Comparison of ENCODE assay signal across 26 cellular contexts in the genomic region with DNA sequence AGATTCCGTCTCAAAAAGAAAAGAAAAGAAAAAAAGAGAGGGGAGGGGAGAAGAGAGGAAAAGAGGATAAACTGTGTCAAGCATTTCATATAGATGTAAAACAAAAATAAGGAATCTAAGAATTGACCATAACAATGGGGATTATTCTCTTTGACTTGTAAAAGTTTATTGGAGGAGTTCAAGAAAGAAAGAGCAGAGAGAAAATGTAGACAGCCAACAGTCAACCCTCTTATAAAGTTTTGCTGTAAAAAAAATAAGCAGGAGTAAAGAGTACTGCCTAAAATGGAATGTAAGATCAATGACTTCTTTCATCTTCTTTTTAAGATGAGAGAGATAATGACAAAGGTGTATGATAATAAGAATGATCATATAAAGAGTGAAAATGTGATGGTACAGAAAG.
"Had no signal": no experiment of that assay in that cellular context is flagged by ENCODE, and none has a peak within 500 bp of the region (broad histone marks: within the 10 kb centered on the region; RNA-seq: fewer than 3 reads in every experiment).

No MANE protein-coding gene starts in this region.

- DNase-seq: activated CD4-positive, alpha-beta memory T cell treated with anti-CD3 and anti-CD28 coated beads for 36 hours; activated CD4-positive, alpha-beta T cell treated with anti-CD3 and anti-CD28 coated beads for 36 hours; activated CD4-positive, alpha-beta T cell treated with anti-CD3 and anti-CD28 coated beads, Interleukin-2, amount 10 ng/mL, durations not matched to agents 24 days and 14 days; activated CD4-positive, CD25-positive, alpha-beta regulatory T cell; activated CD4-positive, CD25-positive, alpha-beta regulatory T cell treated with anti-CD3 and anti-CD28 coated beads, Interleukin-2, amount 50 U/mL, for 72 hours; activated CD8-positive, alpha-beta memory T cell treated with anti-CD3 and anti-CD28 coated beads, Interleukin-2, amount 10 ng/mL, durations not matched to agents 7 days and 5 days; activated CD8-positive, alpha-beta memory T cell treated with anti-CD3 and anti-CD28 coated beads, Interleukin-2, amount 50 U/mL, for 4 hours; activated CD8-positive, alpha-beta T cell treated with anti-CD3 and anti-CD28 coated beads, Interleukin-2, amount 10 ng/mL, durations not matched to agents 7 days and 5 days; activated effector memory CD4-positive, alpha-beta T cell treated with Interleukin-2 at 50 U/mL for 16 hours; activated gamma-delta T cell treated with Interleukin-2 at 50 U/mL for 16 hours; activated naive CD4-positive, alpha-beta T cell treated with Interleukin-2 at 50 U/mL for 16 hours; activated naive CD8-positive, alpha-beta T cell treated with anti-CD3 and anti-CD28 coated beads, Interleukin-2, amount 10 ng/mL, durations not matched to agents 7 days and 5 days; activated T-cell treated with anti-CD3 and anti-CD28 coated beads, Interleukin-2, amount 50 U/mL, for 1 hour; central memory CD4-positive, alpha-beta T cell; cortex of kidney; dermis blood vessel endothelial cell; effector CD4-positive, alpha-beta T cell; effector memory CD8-positive, alpha-beta T cell; erythroblast; foreskin keratinocyte; gastrocnemius medialis; glutamatergic neuron; heart left ventricle had no signal

- H3K27ac Mint-ChIP-seq: activated CD4-positive, alpha-beta memory T cell treated with anti-CD3 and anti-CD28 coated beads for 36 hours; activated CD4-positive, alpha-beta T cell treated with anti-CD3 and anti-CD28 coated beads for 36 hours; activated CD4-positive, alpha-beta T cell treated with anti-CD3 and anti-CD28 coated beads, Interleukin-2, amount 10 ng/mL, durations not matched to agents 24 days and 14 days; activated CD8-positive, alpha-beta memory T cell treated with anti-CD3 and anti-CD28 coated beads, Interleukin-2, amount 10 ng/mL, durations not matched to agents 7 days and 5 days; activated CD8-positive, alpha-beta T cell treated with anti-CD3 and anti-CD28 coated beads, Interleukin-2, amount 10 ng/mL, durations not matched to agents 7 days and 5 days; activated naive CD8-positive, alpha-beta T cell treated with anti-CD3 and anti-CD28 coated beads, Interleukin-2, amount 10 ng/mL, durations not matched to agents 7 days and 5 days; activated T-helper 17 cell treated with anti-CD3 and anti-CD28 coated beads, Interleukin-2, amount 50 U/mL, for 72 hours; brain had no signal

- H3K4me3 Mint-ChIP-seq: activated CD4-positive, alpha-beta memory T cell treated with anti-CD3 and anti-CD28 coated beads for 36 hours; activated CD4-positive, alpha-beta T cell treated with anti-CD3 and anti-CD28 coated beads for 36 hours; activated CD4-positive, alpha-beta T cell treated with anti-CD3 and anti-CD28 coated beads, Interleukin-2, amount 10 ng/mL, durations not matched to agents 24 days and 14 days; activated CD8-positive, alpha-beta memory T cell treated with anti-CD3 and anti-CD28 coated beads, Interleukin-2, amount 10 ng/mL, durations not matched to agents 7 days and 5 days; activated CD8-positive, alpha-beta T cell treated with anti-CD3 and anti-CD28 coated beads, Interleukin-2, amount 10 ng/mL, durations not matched to agents 7 days and 5 days; activated naive CD8-positive, alpha-beta T cell treated with anti-CD3 and anti-CD28 coated beads, Interleukin-2, amount 10 ng/mL, durations not matched to agents 7 days and 5 days; activated T-helper 17 cell treated with anti-CD3 and anti-CD28 coated beads, Interleukin-2, amount 50 U/mL, for 72 hours; brain; effector memory CD8-positive, alpha-beta T cell had no signal

- H3K4me1 Mint-ChIP-seq: brain had no signal

- H3K27me3 Mint-ChIP-seq: activated CD4-positive, alpha-beta memory T cell treated with anti-CD3 and anti-CD28 coated beads for 36 hours; activated CD4-positive, alpha-beta T cell treated with anti-CD3 and anti-CD28 coated beads for 36 hours; activated CD4-positive, alpha-beta T cell treated with anti-CD3 and anti-CD28 coated beads, Interleukin-2, amount 10 ng/mL, durations not matched to agents 24 days and 14 days; activated CD8-positive, alpha-beta memory T cell treated with anti-CD3 and anti-CD28 coated beads, Interleukin-2, amount 10 ng/mL, durations not matched to agents 7 days and 5 days; activated naive CD8-positive, alpha-beta T cell treated with anti-CD3 and anti-CD28 coated beads, Interleukin-2, amount 10 ng/mL, durations not matched to agents 7 days and 5 days; activated T-helper 17 cell treated with anti-CD3 and anti-CD28 coated beads, Interleukin-2, amount 50 U/mL, for 72 hours; brain; effector memory CD8-positive, alpha-beta T cell had no signal

- ATAC-seq: activated CD4-positive, alpha-beta T cell treated with anti-CD3 and anti-CD28 coated beads for 36 hours; activated CD8-positive, alpha-beta memory T cell treated with anti-CD3 and anti-CD28 coated beads, Interleukin-2, amount 10 ng/mL, durations not matched to agents 7 days and 5 days; activated CD8-positive, alpha-beta T cell treated with anti-CD3 and anti-CD28 coated beads, Interleukin-2, amount 10 ng/mL, durations not matched to agents 7 days and 5 days; activated naive CD4-positive, alpha-beta T cell treated with anti-CD3 and anti-CD28 coated beads, Interleukin-2, amount 50 U/mL, for 72 hours; activated T-helper 17 cell treated with anti-CD3 and anti-CD28 coated beads, Interleukin-2, amount 50 U/mL, for 72 hours; effector memory CD8-positive, alpha-beta T cell; foreskin keratinocyte; gastrocnemius medialis; heart left ventricle had no signal
